ENCODE assay signal across 12 cellular contexts in the genomic region with DNA sequence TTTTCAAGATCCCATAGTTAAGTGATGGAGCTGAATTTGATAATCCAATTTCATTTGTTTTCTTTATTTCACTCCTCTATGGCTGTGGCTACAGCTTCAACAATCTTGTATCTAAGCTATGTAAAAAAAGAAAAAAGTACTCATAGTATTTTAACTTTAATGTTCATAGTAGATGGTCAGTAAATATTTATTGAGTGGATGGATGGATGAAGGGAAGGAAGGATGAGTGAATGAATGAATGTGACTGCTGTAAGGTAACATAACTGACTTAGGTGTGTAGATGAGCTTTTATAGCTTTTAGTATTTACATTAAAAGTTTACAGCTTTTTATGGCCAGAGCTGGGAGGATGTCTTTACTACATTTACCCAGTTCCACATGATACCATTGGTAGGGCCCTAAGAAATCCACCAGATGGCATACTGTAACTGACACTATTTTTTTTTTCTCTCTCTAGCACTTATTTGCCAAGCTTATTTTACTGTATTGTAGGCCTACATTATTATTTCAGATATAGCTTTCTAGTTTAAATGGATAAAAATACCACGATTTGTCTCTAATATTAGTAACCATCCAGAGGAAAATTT. TPM values are rescaled to one million over a fixed set of nuclear protein-coding genes. Genes with fewer than 3 reads are reported as not detected.
A peak's percentile ranks its signal among the peaks of the same experiment; 100 is the strongest.
DNase-seq lines count a peak whose midpoint lies in the region; ATAC-seq and TF ChIP-seq lines count a peak whose summit lies in the region.
"Had no signal": no experiment of that assay in that cellular context is flagged by ENCODE, and none has a peak within 500 bp of the region (broad histone marks: within the 10 kb centered on the region; RNA-seq: fewer than 3 reads in every experiment).

No MANE protein-coding gene starts in this region.

- peak; percentile 48 for ATAC-seq in left lobe of liver
- ATAC-seq: activated CD8-positive, alpha-beta T cell treated with anti-CD3 and anti-CD28 coated beads for 36 hours had no signal

- CTCF ChIA-PET in activated CD4-positive, alpha-beta memory T cell treated with anti-CD3 and anti-CD28 coated beads for 36 hours (lab: Charles Lee): interaction anchor here (0.6 to 1.9 kb wide), 11 partner anchors 11 to 270 kb away, joined by 3 to 22 read pairs (median 4); no protein-coding TSS in a partner anchor

- no peak overlapping the region for H3K27ac Mint-ChIP-seq in activated CD4-positive, alpha-beta memory T cell treated with anti-CD3 and anti-CD28 coated beads for 36 hours
- H3K27ac Mint-ChIP-seq: activated CD8-positive, alpha-beta T cell treated with anti-CD3 and anti-CD28 coated beads for 36 hours had no signal

- H3K4me1 Mint-ChIP-seq in activated CD4-positive, alpha-beta memory T cell treated with anti-CD3 and anti-CD28 coated beads for 36 hours (ENCODE audit: low read depth): peaks cover 4% of the 10 kb centered on the region

- H3K4me3 Mint-ChIP-seq in activated CD4-positive, alpha-beta memory T cell treated with anti-CD3 and anti-CD28 coated beads for 36 hours: no peak overlapping the region
- H3K4me3 Mint-ChIP-seq: activated CD8-positive, alpha-beta T cell treated with anti-CD3 and anti-CD28 coated beads for 36 hours had no signal

- TF ChIP-seq CTCF in VCaP (conservative IDR thresholded peaks at IDR 0.05): peak; percentile 73

- H3K9me3 Mint-ChIP-seq in activated CD4-positive, alpha-beta memory T cell treated with anti-CD3 and anti-CD28 coated beads for 36 hours: no peaks in the 10 kb centered on the region
- H3K9me3 Mint-ChIP-seq: activated CD8-positive, alpha-beta T cell treated with anti-CD3 and anti-CD28 coated beads for 36 hours had no signal

- H3K27ac ChIP-seq in VCaP: peak overlapping the region; percentile 48
- H3K27ac ChIP-seq: right atrium auricular region had no signal

- H3K36me3 Mint-ChIP-seq in activated CD4-positive, alpha-beta memory T cell treated with anti-CD3 and anti-CD28 coated beads for 36 hours: peaks cover 31% of the 10 kb centered on the region

- intact Hi-C loops in activated CD4-positive, alpha-beta memory T cell treated with anti-CD3 and anti-CD28 coated beads for 36 hours (cut with micrococcal nuclease): loop anchor here (5.0 kb wide), 1 partner anchor 40 kb away; no protein-coding TSS in a partner anchor

- POLR2A ChIA-PET in activated CD4-positive, alpha-beta memory T cell treated with anti-CD3 and anti-CD28 coated beads for 36 hours (lab: Charles Lee): interaction anchor here (0.7 kb wide), 1 partner anchor 10 kb away, joined by 3 read pairs; no protein-coding TSS in a partner anchor

- DNase-seq in GF-D8 (lab: John Stamatoyannopoulos, UW) (peak; percentile 45), LHCN-M2 (ENCODE audit: low read depth) (peak; percentile 5), left lobe of liver (ENCODE audit: low spot score) (no peak), occipital lobe (lab: John Stamatoyannopoulos, UW) (no peak)
- no peak for DNase-seq in activated CD4-positive, alpha-beta memory T cell treated with anti-CD3 and anti-CD28 coated beads for 36 hours
- no peak for DNase-seq in activated naive CD4-positive, alpha-beta T cell (lab: John Stamatoyannopoulos, UW)
- DNase-seq: activated CD8-positive, alpha-beta T cell treated with anti-CD3 and anti-CD28 coated beads for 36 hours; amygdala; mammary epithelial cell had no signal

- no peaks in the 10 kb centered on the region for H3K27me3 Mint-ChIP-seq in activated CD4-positive, alpha-beta memory T cell treated with anti-CD3 and anti-CD28 coated beads for 36 hours
- H3K27me3 Mint-ChIP-seq: activated CD8-positive, alpha-beta T cell treated with anti-CD3 and anti-CD28 coated beads for 36 hours had no signal

RNA-seq across cellular contexts. Expression of a gene that starts 13.4 kb away (rescaled TPM):
- total RNA-seq in LHCN-M2 (2014; rRNA removed): 0.13 TPM in 1 of 2 replicates, not detected in the other
- 0.02 TPM for polyA plus RNA-seq in LHCN-M2 (2012)
- total RNA-seq in left lobe of liver: 0.15 TPM
- total RNA-seq in occipital lobe: not detected
- total RNA-seq in activated CD4-positive, alpha-beta memory T cell treated with anti-CD3 and anti-CD28 coated beads for 36 hours: under 1 TPM; 0.43 to 0.65 TPM
- total RNA-seq: activated CD8-positive, alpha-beta T cell treated with anti-CD3 and anti-CD28 coated beads for 36 hours; right atrium auricular region; ureter had no signal
- polyA plus RNA-seq: mammary epithelial cell had no signal

RNA-seq across cellular contexts. Expression of a gene that starts 20.6 kb away (rescaled TPM):
- total RNA-seq in LHCN-M2 (2014; rRNA removed) (36.1 and 38.8 TPM in 2 replicates), left lobe of liver (14.8 TPM), occipital lobe (28.7 TPM)
- polyA plus RNA-seq in LHCN-M2 (2012): 19.3 TPM
- 10 to 100 TPM; 13.7 to 15.9 TPM for total RNA-seq in activated CD4-positive, alpha-beta memory T cell treated with anti-CD3 and anti-CD28 coated beads for 36 hours

RNA-seq across cellular contexts. Expression of a gene that starts 49.4 kb away (rescaled TPM):
- total RNA-seq in LHCN-M2 (2014; rRNA removed): 13.9 and 19.2 TPM in 2 replicates
- polyA plus RNA-seq in LHCN-M2 (2012): 8.4 TPM
- 5.5 TPM for total RNA-seq in left lobe of liver
- 63.9 TPM for total RNA-seq in occipital lobe
- total RNA-seq in activated CD4-positive, alpha-beta memory T cell treated with anti-CD3 and anti-CD28 coated beads for 36 hours: 1 to 10 TPM; 1.4 to 2.4 TPM

Comparison
In these comparisons a context has a peak if more than half of its experiments do, and no peak if none do; other contexts are left out.
1. DNase-seq: peak in GF-D8 (single experiment) and LHCN-M2 (single experiment); none in left lobe of liver (single experiment), occipital lobe (single experiment), activated CD4-positive, alpha-beta memory T cell treated with anti-CD3 and anti-CD28 coated beads for 36 hours (single experiment) and activated naive CD4-positive, alpha-beta T cell (0 of 4).